In the genomic region with DNA sequence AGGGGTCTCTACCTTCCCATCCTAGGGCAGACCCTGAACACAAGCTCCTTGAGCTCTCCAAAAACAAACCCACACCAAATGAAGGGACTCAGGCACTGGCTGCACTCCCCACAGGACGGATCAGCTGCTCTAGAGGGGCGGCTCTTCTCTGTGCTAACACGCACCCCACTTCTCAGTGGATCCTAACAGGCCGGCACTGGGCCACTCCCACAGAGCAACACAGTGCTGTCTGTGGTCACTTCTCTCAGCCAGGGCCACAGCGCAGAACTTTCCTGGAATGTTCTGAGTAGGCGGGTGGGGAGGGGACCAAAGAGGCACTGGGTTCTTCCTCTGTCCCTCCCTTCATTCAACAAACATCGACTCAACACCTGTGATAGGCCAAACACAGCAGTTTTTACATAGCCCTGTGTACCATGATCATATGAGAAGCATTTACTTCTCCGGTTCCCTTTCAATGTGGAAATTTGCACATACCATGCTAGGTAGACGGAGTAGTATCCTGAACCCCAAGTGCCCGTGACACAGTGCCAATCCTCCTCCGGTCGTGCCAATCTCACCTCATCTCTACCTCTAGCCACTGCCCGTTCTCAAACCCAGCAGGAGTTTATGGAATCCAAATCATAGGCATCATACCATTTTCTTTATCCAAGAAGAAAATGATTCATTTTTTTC, we compare ENCODE assay signal across 16 cellular contexts.
DNase-seq lines count a peak whose midpoint lies in the region; ATAC-seq and TF ChIP-seq lines count a peak whose summit lies in the region.
"Had no signal": no experiment of that assay in that cellular context is flagged by ENCODE, and none has a peak within 500 bp of the region (broad histone marks: within the 10 kb centered on the region; RNA-seq: fewer than 3 reads in every experiment).

No MANE protein-coding gene starts in this region.

- ATAC-seq in GM23338 (no peak), sciatic nerve (peak; percentile 82), GM21390 (IDR thresholded peaks at IDR 0.05; ENCODE audit: unreplicated experiment) (no peak), GM21786 (IDR thresholded peaks at IDR 0.05; ENCODE audit: unreplicated experiment) (no peak)
- ATAC-seq: activated CD4-positive, CD25-positive, alpha-beta regulatory T cell treated with anti-CD3 and anti-CD28 coated beads, Interleukin-2, amount 50 U/mL, for 24 hours; activated T-cell treated with anti-CD3 and anti-CD28 coated beads, Interleukin-2, amount 50 U/mL, for 4 hours; GM12878; left colon; naive thymus-derived CD4-positive, alpha-beta T cell; SK-N-SH treated with all-trans-retinoic acid at 6 μM for 48 hours had no signal

- H3K27me3 Mint-ChIP-seq in GM23338 (ENCODE audit: insufficient read depth, low read depth, poor library complexity) (peaks cover 7% of the 10 kb centered on the region), endodermal cell (ENCODE audit: insufficient read depth) (no peaks in the 10 kb centered on the region)
- H3K27me3 Mint-ChIP-seq: naive thymus-derived CD4-positive, alpha-beta T cell had no signal

- H3K36me3 Mint-ChIP-seq in GM23338 (ENCODE audit: low read depth) (peaks cover 97% of the 10 kb centered on the region), endodermal cell (ENCODE audit: low read depth) (peaks cover 64% of the 10 kb centered on the region)

- intact Hi-C loops in sciatic nerve (cut with DNase I), result loop anchor here (10.0 kb wide), 1 partner anchor 412 kb away; no protein-coding TSS in a partner anchor

- H2AFZ ChIP-seq in GM23338 (no peak overlapping the region), Karpas-422 (ENCODE audit: low read length) (no peak overlapping the region)

- no peak overlapping the region for H3K4me3 ChIP-seq in AG04450 (ENCODE audit: low read depth, low read length)
- H3K4me3 ChIP-seq in GM23338, result no peak overlapping the region
- no peak overlapping the region for H3K4me3 ChIP-seq in endodermal cell (ENCODE audit: low read length)
- H3K4me3 ChIP-seq in Karpas-422 (ENCODE audit: low read length), result no peak overlapping the region
- H3K4me3 ChIP-seq: GM12878, upper lobe of left lung had no signal

- H3K79me2 ChIP-seq in GM23338 (replicated peaks; ENCODE audit: insufficient read depth) (peaks cover 41% of the 10 kb centered on the region), Karpas-422 (ENCODE audit: low read length) (no peaks in the 10 kb centered on the region)

- TF ChIP-seq CTCF in AG04450 (IDR thresholded peaks at IDR 0.05; ENCODE audit: low read depth, low read length) (no peak), GM23338 (conservative IDR thresholded peaks at IDR 0.05; ENCODE audit: low read depth in 2 of 2) (no peak), endodermal cell (conservative IDR thresholded peaks at IDR 0.05) (no peak)

- H3K9ac ChIP-seq in endodermal cell (ENCODE audit: extremely low read depth, low read length, poor library complexity, severe bottlenecking) (no peak overlapping the region), Karpas-422 (ENCODE audit: low read length) (no peak overlapping the region)

- CTCF ChIA-PET in AG04450 (lab: Charles Lee), result interaction anchor here (1.6 to 3.2 kb wide), 2 partner anchors 25 to 126 kb away, joined by 4 to 12 read pairs; no protein-coding TSS in a partner anchor

- WGBS in endodermal cell (ENCODE audit: insufficient coverage in 1 of 2, insufficient read length in 1 of 2), 2 experiments, result 94 to 99% methylated on average over 10 to 13 of the region's 13 CpGs

- H3F3A ChIP-seq in GM23338 (replicated peaks; ENCODE audit: low read depth), result no peaks in the 10 kb centered on the region

- peaks cover 40% of the 10 kb centered on the region for H3K4me1 Mint-ChIP-seq in GM23338
- H3K4me1 Mint-ChIP-seq in endodermal cell, result peaks cover 26% of the 10 kb centered on the region

- H3K27me3 ChIP-seq in AG04450 (ENCODE audit: control insufficient read depth, insufficient read depth, low read length), result no peaks in the 10 kb centered on the region
- no peaks in the 10 kb centered on the region for H3K27me3 ChIP-seq in GM23338 (ENCODE audit: insufficient read depth)
- H3K27me3 ChIP-seq in endodermal cell (ENCODE audit: control insufficient read depth, insufficient read depth, low read length, poor library complexity, severe bottlenecking), result no peaks in the 10 kb centered on the region
- H3K27me3 ChIP-seq in Karpas-422 (ENCODE audit: low read length), result no peaks in the 10 kb centered on the region
- H3K27me3 ChIP-seq: BE2C, upper lobe of left lung had no signal

- H3K9me2 ChIP-seq in GM23338 (ENCODE audit: insufficient read depth) (no peaks in the 10 kb centered on the region; the same call in 1 of the 2 replicates), Karpas-422 (replicated peaks; ENCODE audit: insufficient read depth, low read length) (no peaks in the 10 kb centered on the region)

- peaks cover 4% of the 10 kb centered on the region; the same call in 1 of the 2 replicates for H3K9me3 ChIP-seq in AG04450 (ENCODE audit: control insufficient read depth, insufficient read depth, low read length)
- no peaks in the 10 kb centered on the region for H3K9me3 ChIP-seq in endodermal cell (ENCODE audit: control insufficient read depth, low read length)
- H3K9me3 ChIP-seq in Karpas-422 (ENCODE audit: low read length), result no peaks in the 10 kb centered on the region
- H3K9me3 ChIP-seq: BE2C, upper lobe of left lung had no signal

- H3K4me3 Mint-ChIP-seq in GM23338 (peak overlapping the region; percentile 12; the same call in 1 of the 3 replicates), endodermal cell (no peak overlapping the region)
- H3K4me3 Mint-ChIP-seq: activated T-cell treated with anti-CD3 and anti-CD28 coated beads, Interleukin-2, amount 50 U/mL, for 4 hours; naive thymus-derived CD4-positive, alpha-beta T cell had no signal

- H3K4me1 ChIP-seq in GM23338 (ENCODE audit: insufficient read depth), result peaks cover 14% of the 10 kb centered on the region
- H3K4me1 ChIP-seq in endodermal cell (ENCODE audit: control insufficient read depth, insufficient read depth, low read length), result no peaks in the 10 kb centered on the region
- peaks cover 9% of the 10 kb centered on the region for H3K4me1 ChIP-seq in Karpas-422 (ENCODE audit: low read length)

- DNase-seq in AG04450 (ENCODE audit: low read depth, low spot score) (no peak), GM23338 (ENCODE audit: low spot score) (no peak), endodermal cell (peak; percentile 41), sciatic nerve (ENCODE audit: low spot score) (no peak), T-helper 9 cell (no peak), Karpas-422 (no peak)
- DNase-seq: activated T-cell treated with anti-CD3 and anti-CD28 coated beads, Interleukin-2, amount 50 U/mL, for 4 hours; BE2C; left colon; naive thymus-derived CD4-positive, alpha-beta T cell; upper lobe of left lung had no signal

- H3K9me3 Mint-ChIP-seq in GM23338, result no peaks in the 10 kb centered on the region; the same call in 2 of the 3 replicates
- H3K9me3 Mint-ChIP-seq in endodermal cell, result no peaks in the 10 kb centered on the region
- H3K9me3 Mint-ChIP-seq: activated T-cell treated with anti-CD3 and anti-CD28 coated beads, Interleukin-2, amount 50 U/mL, for 4 hours; naive thymus-derived CD4-positive, alpha-beta T cell had no signal

- H3K4me2 ChIP-seq in GM23338 (no peak overlapping the region), Karpas-422 (ENCODE audit: low read depth, low read length, poor library complexity, severe bottlenecking) (no peak overlapping the region)

- H3K27ac Mint-ChIP-seq in GM23338 (peak overlapping the region; percentile 84), endodermal cell (peak overlapping the region; percentile 75)

- POLR2A ChIA-PET in AG04450 (lab: Yijun Ruan, JAX), result no interaction called here

- H3K36me3 ChIP-seq in GM23338 (ENCODE audit: insufficient read depth) (peaks cover 26% of the 10 kb centered on the region), endodermal cell (ENCODE audit: control insufficient read depth, insufficient read depth, low read length) (peaks cover 91% of the 10 kb centered on the region), Karpas-422 (ENCODE audit: insufficient read depth, low read length) (peaks cover 6% of the 10 kb centered on the region; the same call in 1 of the 2 replicates)
- H3K36me3 ChIP-seq: BE2C had no signal

- H4K20me1 ChIP-seq in GM23338 (replicated peaks; ENCODE audit: insufficient read depth) (peaks cover 33% of the 10 kb centered on the region), Karpas-422 (ENCODE audit: insufficient read depth, low read depth, low read length) (no peaks in the 10 kb centered on the region)

- peak overlapping the region; percentile 31 for H3K27ac ChIP-seq in AG04450 (ENCODE audit: low read depth, low read length)
- H3K27ac ChIP-seq in GM23338 (ENCODE audit: low read depth), result no peak overlapping the region; the same call in 1 of the 2 replicates
- H3K27ac ChIP-seq in endodermal cell (ENCODE audit: low read depth, low read length), result peak overlapping the region; percentile 73
- no peak overlapping the region for H3K27ac ChIP-seq in Karpas-422 (ENCODE audit: low read length)

TF ChIP-seq in GM23338, 12 proteins besides CTCF, POLR2A, EP300 and RAD21:
- TF ChIP-seq CREB1 (CRISPR knock-in tag; IDR thresholded peaks at IDR 0.05; ENCODE audit: low read depth) (no peak), JUNB (IDR thresholded peaks at IDR 0.05; ENCODE audit: unreplicated experiment) (no peak), POLR2AphosphoS5 (IDR thresholded peaks at IDR 0.05; ENCODE audit: low read depth) (no peak), EZH2phosphoT487 (IDR thresholded peaks at IDR 0.05; ENCODE audit: unreplicated experiment) (no peak), ZNF331 (CRISPR knock-in tag; IDR thresholded peaks at IDR 0.05; ENCODE audit: low read depth) (no peak), NANOG (IDR thresholded peaks at IDR 0.05; ENCODE audit: borderline replicate concordance) (no peak), EZH2 (IDR thresholded peaks at IDR 0.05; ENCODE audit: low read depth, unreplicated experiment) (no peak)

Comparison
In these comparisons a context has a peak if more than half of its experiments do, and no peak if none do; other contexts are left out.
1. H3K27ac ChIP-seq: peak in AG04450 (single experiment) and endodermal cell (single experiment); none in GM23338 (single experiment) and Karpas-422 (single experiment).